ENCODE assay signal across 9 cellular contexts in genomic region chrX:110087485-110088356, GRCh38.
DNase-seq lines count a peak whose midpoint lies in the region; ATAC-seq and TF ChIP-seq lines count a peak whose summit lies in the region.
"Had no signal": no experiment of that assay in that cellular context is flagged by ENCODE, and none has a peak within 500 bp of the region (broad histone marks: within the 10 kb centered on the region; RNA-seq: fewer than 3 reads in every experiment).

No MANE protein-coding gene starts in this region.

- TF ChIP-seq CTCF in transverse colon (IDR thresholded peaks at IDR 0.05), result no peak

- H3K36me3 ChIP-seq in SJSA1, result no peaks in the 10 kb centered on the region
- H3K36me3 ChIP-seq in transverse colon, result no peaks in the 10 kb centered on the region

- peaks cover 3% of the 10 kb centered on the region for H3K36me3 Mint-ChIP-seq in activated naive CD8-positive, alpha-beta T cell
- peaks cover 5% of the 10 kb centered on the region for H3K36me3 Mint-ChIP-seq in activated naive CD8-positive, alpha-beta T cell treated with anti-CD3 and anti-CD28 coated beads for 36 hours

- H3K4me1 ChIP-seq in SJSA1 (replicated peaks), result peaks cover 31% of the 10 kb centered on the region
- peaks cover 0 to 6% (median 0%) of the 10 kb centered on the region in 4 donors for H3K4me1 ChIP-seq in transverse colon

- H3K9me3 Mint-ChIP-seq in activated naive CD8-positive, alpha-beta T cell (ENCODE audit: low read depth), result no peaks in the 10 kb centered on the region
- no peaks in the 10 kb centered on the region for H3K9me3 Mint-ChIP-seq in activated naive CD8-positive, alpha-beta T cell treated with anti-CD3 and anti-CD28 coated beads for 36 hours

- H3K9me3 ChIP-seq in SJSA1 (replicated peaks) (no peaks in the 10 kb centered on the region), transverse colon (no peaks in the 10 kb centered on the region)

- H3K27me3 ChIP-seq in SJSA1 (replicated peaks) (no peaks in the 10 kb centered on the region), transverse colon (no peaks in the 10 kb centered on the region)

- DNase-seq in activated naive CD8-positive, alpha-beta T cell treated with anti-CD3 and anti-CD28 coated beads for 36 hours, result no peak
- DNase-seq in SJSA1 (ENCODE audit: low read depth in 1 of 2, low spot score in 2 of 2) (peak; percentile 66 to 68), left cardiac atrium (no peak), transverse colon (no peak)
- DNase-seq in NK-92 treated with Interleukin-12 subunit alpha and Interleukin-12 subunit beta, amount 100 ng/mL, for 24 hours (lab: John Stamatoyannopoulos, UW), result no peak
- DNase-seq: SHP77 had no signal

- H3K27ac ChIP-seq in SJSA1 (peak overlapping the region; percentile 95), transverse colon (peak overlapping the region in 3 of 4 donors; percentile 26 to 42 (median 42))

- H3K4me3 Mint-ChIP-seq in activated naive CD8-positive, alpha-beta T cell, result no peak overlapping the region
- no peak overlapping the region for H3K4me3 Mint-ChIP-seq in activated naive CD8-positive, alpha-beta T cell treated with anti-CD3 and anti-CD28 coated beads for 36 hours

- in situ Hi-C loops in transverse colon (cut with MboI; ENCODE audit: low pct_ligation_motif_present in 1 of 4, low pct_unique_long_range_greater_than_20kb in 1 of 4, low sequenced_read_pairs in 3 of 4), result no loop called here

- no peak overlapping the region for H3K4me3 ChIP-seq in SJSA1
- H3K4me3 ChIP-seq in transverse colon, result no peak overlapping the region

- peaks cover 34% of the 10 kb centered on the region for H3K4me1 Mint-ChIP-seq in activated naive CD8-positive, alpha-beta T cell (ENCODE audit: low read depth)
- peaks cover 23% of the 10 kb centered on the region for H3K4me1 Mint-ChIP-seq in activated naive CD8-positive, alpha-beta T cell treated with anti-CD3 and anti-CD28 coated beads for 36 hours

- peak overlapping the region; percentile 66 for H3K27ac Mint-ChIP-seq in activated naive CD8-positive, alpha-beta T cell
- H3K27ac Mint-ChIP-seq in activated naive CD8-positive, alpha-beta T cell treated with anti-CD3 and anti-CD28 coated beads for 36 hours, result no peak overlapping the region

- TF ChIP-seq POLR2A in transverse colon (IDR thresholded peaks at IDR 0.05), result no peak

- TF ChIP-seq EP300 in transverse colon (IDR thresholded peaks at IDR 0.05; ENCODE audit: low read depth), result no peak

- intact Hi-C loops in left cardiac atrium (cut with DNase I), result no loop called here
- intact Hi-C loops in transverse colon (cut with DNase I; ENCODE audit: low total_unique reads), result no loop called here

- ATAC-seq in left cardiac atrium (peak; percentile 30 to 86), GM18511 (IDR thresholded peaks at IDR 0.05; ENCODE audit: unreplicated experiment) (no peak), HG03045 (IDR thresholded peaks at IDR 0.05; ENCODE audit: unreplicated experiment) (no peak)

- no peaks in the 10 kb centered on the region for H3K27me3 Mint-ChIP-seq in activated naive CD8-positive, alpha-beta T cell
- no peaks in the 10 kb centered on the region for H3K27me3 Mint-ChIP-seq in activated naive CD8-positive, alpha-beta T cell treated with anti-CD3 and anti-CD28 coated beads for 36 hours

- WGBS in transverse colon (ENCODE audit: low coverage in 1 of 2), 2 donors, result 69% methylated on average over 4 of the region's 4 CpGs; no CpG with 5 or more reads in 1 of the 2 donors

Comparison
In these comparisons a context has a peak if more than half of its experiments do, and no peak if none do; other contexts are left out.
1. DNase-seq: peak in SJSA1 (2 of 2); none in activated naive CD8-positive, alpha-beta T cell treated with anti-CD3 and anti-CD28 coated beads for 36 hours (single experiment), left cardiac atrium (single experiment), transverse colon (single experiment) and NK-92 treated with Interleukin-12 subunit alpha and Interleukin-12 subunit beta, amount 100 ng/mL, for 24 hours (single experiment).
2. ATAC-seq: peak in left cardiac atrium (2 of 2); none in GM18511 (single experiment) and HG03045 (single experiment).